Comparison of ENCODE assay signal across 1 cellular context in genomic region chr6:37713529-37714119, GRCh38.
TF ChIP-seq lines count a peak whose summit lies in the region.

No MANE protein-coding gene starts in this region.

TF ChIP-seq in K562, 482 proteins besides CTCF, POLR2A, EP300 and RAD21 (continued from another document and continues in another):
- no peak for TF ChIP-seq E4F1 (CRISPR knock-in tag; IDR thresholded peaks at IDR 0.05; ENCODE audit: borderline replicate concordance)
- no peak for TF ChIP-seq ETS1 (conservative IDR thresholded peaks at IDR 0.05; ENCODE audit: control insufficient read depth, low read depth, low read length)
- TF ChIP-seq, protein P1, sequence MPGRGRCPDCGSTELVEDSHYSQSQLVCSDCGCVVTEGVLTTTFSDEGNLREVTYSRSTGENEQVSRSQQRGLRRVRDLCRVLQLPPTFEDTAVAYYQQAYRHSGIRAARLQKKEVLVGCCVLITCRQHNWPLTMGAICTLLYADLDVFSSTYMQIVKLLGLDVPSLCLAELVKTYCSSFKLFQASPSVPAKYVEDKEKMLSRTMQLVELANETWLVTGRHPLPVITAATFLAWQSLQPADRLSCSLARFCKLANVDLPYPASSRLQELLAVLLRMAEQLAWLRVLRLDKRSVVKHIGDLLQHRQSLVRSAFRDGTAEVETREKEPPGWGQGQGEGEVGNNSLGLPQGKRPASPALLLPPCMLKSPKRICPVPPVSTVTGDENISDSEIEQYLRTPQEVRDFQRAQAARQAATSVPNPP (IDR thresholded peaks at IDR 0.05; ENCODE audit: borderline replicate concordance, insufficient read depth, insufficient read length), result no peak
- no peak for TF ChIP-seq CEBPG (CRISPR knock-in tag; IDR thresholded peaks at IDR 0.05)
- TF ChIP-seq CEBPG (tag; conservative IDR thresholded peaks at IDR 0.05 in 1 of 2, IDR thresholded peaks at IDR 0.05 in 1 of 2), result peak in 1 of 2 experiments; percentile 48; a peak in 1 of 4 replicates
- TF ChIP-seq SP2 (IDR thresholded peaks at IDR 0.05; ENCODE audit: extremely low read depth, low read depth, low read length, poor library complexity, severe bottlenecking), result no peak
- TF ChIP-seq ZNF707 (CRISPR knock-in tag; conservative IDR thresholded peaks at IDR 0.05), result no peak
- TF ChIP-seq KDM4B (IDR thresholded peaks at IDR 0.05; ENCODE audit: borderline replicate concordance in 2 of 2, low read depth in 1 of 2), result no peak
- no peak for TF ChIP-seq RBM39 (optimal IDR thresholded peaks at IDR 0.05; ENCODE audit: low read depth, low read length)
- TF ChIP-seq SOX6 (IDR thresholded peaks at IDR 0.05), result peak; percentile 57
- TF ChIP-seq NFIC (IDR thresholded peaks at IDR 0.05), result 0 out of 2 replicates have a peak, but pooled peaks have one; percentile 17
- no peak for TF ChIP-seq HCFC1 (IDR thresholded peaks at IDR 0.05; ENCODE audit: low read depth, low read length)
- peak; percentile 60; the same call in 1 of the 2 replicates for TF ChIP-seq ZNF511 (CRISPR knock-in tag; IDR thresholded peaks at IDR 0.05)
- no peak for TF ChIP-seq ELF4 (CRISPR knock-in tag; IDR thresholded peaks at IDR 0.05)
- TF ChIP-seq LCOR (CRISPR knock-in tag; IDR thresholded peaks at IDR 0.05), result no peak
- 0 out of 2 replicates have a peak, but pooled peaks have one; percentile 60 for TF ChIP-seq JUN (IDR thresholded peaks at IDR 0.05; ENCODE audit: borderline replicate concordance, low read depth, low read length)
- no peak for TF ChIP-seq JUN (CRISPR knock-in tag; IDR thresholded peaks at IDR 0.05; ENCODE audit: borderline replicate concordance)
- TF ChIP-seq, protein P2, sequence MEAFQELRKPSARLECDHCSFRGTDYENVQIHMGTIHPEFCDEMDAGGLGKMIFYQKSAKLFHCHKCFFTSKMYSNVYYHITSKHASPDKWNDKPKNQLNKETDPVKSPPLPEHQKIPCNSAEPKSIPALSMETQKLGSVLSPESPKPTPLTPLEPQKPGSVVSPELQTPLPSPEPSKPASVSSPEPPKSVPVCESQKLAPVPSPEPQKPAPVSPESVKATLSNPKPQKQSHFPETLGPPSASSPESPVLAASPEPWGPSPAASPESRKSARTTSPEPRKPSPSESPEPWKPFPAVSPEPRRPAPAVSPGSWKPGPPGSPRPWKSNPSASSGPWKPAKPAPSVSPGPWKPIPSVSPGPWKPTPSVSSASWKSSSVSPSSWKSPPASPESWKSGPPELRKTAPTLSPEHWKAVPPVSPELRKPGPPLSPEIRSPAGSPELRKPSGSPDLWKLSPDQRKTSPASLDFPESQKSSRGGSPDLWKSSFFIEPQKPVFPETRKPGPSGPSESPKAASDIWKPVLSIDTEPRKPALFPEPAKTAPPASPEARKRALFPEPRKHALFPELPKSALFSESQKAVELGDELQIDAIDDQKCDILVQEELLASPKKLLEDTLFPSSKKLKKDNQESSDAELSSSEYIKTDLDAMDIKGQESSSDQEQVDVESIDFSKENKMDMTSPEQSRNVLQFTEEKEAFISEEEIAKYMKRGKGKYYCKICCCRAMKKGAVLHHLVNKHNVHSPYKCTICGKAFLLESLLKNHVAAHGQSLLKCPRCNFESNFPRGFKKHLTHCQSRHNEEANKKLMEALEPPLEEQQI (IDR thresholded peaks at IDR 0.05), result 0 out of 2 replicates have a peak, but pooled peaks have one; percentile 23
- no peak for TF ChIP-seq TFE3 (CRISPR knock-in tag; IDR thresholded peaks at IDR 0.05)
- TF ChIP-seq PHF20 (IDR thresholded peaks at IDR 0.05; ENCODE audit: partially characterized antibody), result no peak
- TF ChIP-seq, protein P3, sequence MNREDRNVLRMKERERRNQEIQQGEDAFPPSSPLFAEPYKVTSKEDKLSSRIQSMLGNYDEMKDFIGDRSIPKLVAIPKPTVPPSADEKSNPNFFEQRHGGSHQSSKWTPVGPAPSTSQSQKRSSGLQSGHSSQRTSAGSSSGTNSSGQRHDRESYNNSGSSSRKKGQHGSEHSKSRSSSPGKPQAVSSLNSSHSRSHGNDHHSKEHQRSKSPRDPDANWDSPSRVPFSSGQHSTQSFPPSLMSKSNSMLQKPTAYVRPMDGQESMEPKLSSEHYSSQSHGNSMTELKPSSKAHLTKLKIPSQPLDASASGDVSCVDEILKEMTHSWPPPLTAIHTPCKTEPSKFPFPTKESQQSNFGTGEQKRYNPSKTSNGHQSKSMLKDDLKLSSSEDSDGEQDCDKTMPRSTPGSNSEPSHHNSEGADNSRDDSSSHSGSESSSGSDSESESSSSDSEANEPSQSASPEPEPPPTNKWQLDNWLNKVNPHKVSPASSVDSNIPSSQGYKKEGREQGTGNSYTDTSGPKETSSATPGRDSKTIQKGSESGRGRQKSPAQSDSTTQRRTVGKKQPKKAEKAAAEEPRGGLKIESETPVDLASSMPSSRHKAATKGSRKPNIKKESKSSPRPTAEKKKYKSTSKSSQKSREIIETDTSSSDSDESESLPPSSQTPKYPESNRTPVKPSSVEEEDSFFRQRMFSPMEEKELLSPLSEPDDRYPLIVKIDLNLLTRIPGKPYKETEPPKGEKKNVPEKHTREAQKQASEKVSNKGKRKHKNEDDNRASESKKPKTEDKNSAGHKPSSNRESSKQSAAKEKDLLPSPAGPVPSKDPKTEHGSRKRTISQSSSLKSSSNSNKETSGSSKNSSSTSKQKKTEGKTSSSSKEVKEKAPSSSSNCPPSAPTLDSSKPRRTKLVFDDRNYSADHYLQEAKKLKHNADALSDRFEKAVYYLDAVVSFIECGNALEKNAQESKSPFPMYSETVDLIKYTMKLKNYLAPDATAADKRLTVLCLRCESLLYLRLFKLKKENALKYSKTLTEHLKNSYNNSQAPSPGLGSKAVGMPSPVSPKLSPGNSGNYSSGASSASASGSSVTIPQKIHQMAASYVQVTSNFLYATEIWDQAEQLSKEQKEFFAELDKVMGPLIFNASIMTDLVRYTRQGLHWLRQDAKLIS (CRISPR knock-in tag; IDR thresholded peaks at IDR 0.05), result no peak
- TF ChIP-seq ZNF184 (CRISPR knock-in tag; IDR thresholded peaks at IDR 0.05), result no peak
- no peak for TF ChIP-seq CREM (IDR thresholded peaks at IDR 0.05; ENCODE audit: low read depth)
- TF ChIP-seq ATF3 (IDR thresholded peaks at IDR 0.05), result peak; percentile 82
- no peak for TF ChIP-seq ATF3 (CRISPR knock-in tag; conservative IDR thresholded peaks at IDR 0.05)
- TF ChIP-seq ARID1B (IDR thresholded peaks at IDR 0.05), result peak; percentile 78
- peak; percentile 55; the same call in 1 of the 2 replicates for TF ChIP-seq DPF2 (IDR thresholded peaks at IDR 0.05)
- no peak for TF ChIP-seq PTRF (tag; IDR thresholded peaks at IDR 0.05)
- TF ChIP-seq NBN (IDR thresholded peaks at IDR 0.05; ENCODE audit: low read depth), result no peak
- TF ChIP-seq PREB (CRISPR knock-in tag; IDR thresholded peaks at IDR 0.05), result no peak
- TF ChIP-seq FOXM1 (IDR thresholded peaks at IDR 0.05; ENCODE audit: low read depth), result no peak
- TF ChIP-seq FOXM1 (CRISPR knock-in tag; IDR thresholded peaks at IDR 0.05; ENCODE audit: low read depth), result no peak
- no peak for TF ChIP-seq ZBTB7A (IDR thresholded peaks at IDR 0.05; ENCODE audit: borderline replicate concordance, control insufficient read depth, low read depth, low read length)
- no peak for TF ChIP-seq TRIM28 (IDR thresholded peaks at IDR 0.05)
- TF ChIP-seq PHTF2 (CRISPR knock-in tag; IDR thresholded peaks at IDR 0.05), result no peak
- TF ChIP-seq FOXJ2 (tag; IDR thresholded peaks at IDR 0.05), result no peak
- peak in 1 of 2 experiments; percentile 44; a peak in 1 of 4 replicates for TF ChIP-seq TBL1XR1 (IDR thresholded peaks at IDR 0.05; ENCODE audit: low read length in 2 of 2)
- no peak for TF ChIP-seq KLF16 (IDR thresholded peaks at IDR 0.05)
- TF ChIP-seq ZNF224 (CRISPR knock-in tag; IDR thresholded peaks at IDR 0.05), result no peak
- TF ChIP-seq EGR1 (conservative IDR thresholded peaks at IDR 0.05), result peak; percentile 91
- TF ChIP-seq ZNF584 (CRISPR knock-in tag; IDR thresholded peaks at IDR 0.05; ENCODE audit: low read depth), result no peak
- TF ChIP-seq, protein P4, sequence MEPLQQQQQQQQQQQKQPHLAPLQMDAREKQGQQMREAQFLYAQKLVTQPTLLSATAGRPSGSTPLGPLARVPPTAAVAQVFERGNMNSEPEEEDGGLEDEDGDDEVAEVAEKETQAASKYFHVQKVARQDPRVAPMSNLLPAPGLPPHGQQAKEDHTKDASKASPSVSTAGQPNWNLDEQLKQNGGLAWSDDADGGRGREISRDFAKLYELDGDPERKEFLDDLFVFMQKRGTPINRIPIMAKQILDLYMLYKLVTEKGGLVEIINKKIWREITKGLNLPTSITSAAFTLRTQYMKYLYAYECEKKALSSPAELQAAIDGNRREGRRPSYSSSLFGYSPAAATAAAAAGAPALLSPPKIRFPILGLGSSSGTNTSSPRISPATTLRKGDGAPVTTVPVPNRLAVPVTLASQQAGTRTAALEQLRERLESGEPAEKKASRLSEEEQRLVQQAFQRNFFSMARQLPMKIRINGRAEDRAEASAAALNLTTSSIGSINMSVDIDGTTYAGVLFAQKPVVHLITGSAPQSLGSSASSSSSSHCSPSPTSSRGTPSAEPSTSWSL (CRISPR knock-in tag; IDR thresholded peaks at IDR 0.05; ENCODE audit: borderline replicate concordance), result no peak
- no peak for TF ChIP-seq SNAPC5 (CRISPR knock-in tag; IDR thresholded peaks at IDR 0.05)
- no peak for TF ChIP-seq MBD1 (CRISPR knock-in tag; IDR thresholded peaks at IDR 0.05)
- no peak; a peak in 1 of 4 replicates for TF ChIP-seq MAZ (CRISPR knock-in tag; conservative IDR thresholded peaks at IDR 0.05 in 1 of 2, IDR thresholded peaks at IDR 0.05 in 1 of 2)
- TF ChIP-seq HDAC2 (IDR thresholded peaks at IDR 0.05), result peak; percentile 35; the same call in 1 of the 2 replicates
- peak; percentile 69; the same call in 1 of the 2 replicates for TF ChIP-seq MTA3 (IDR thresholded peaks at IDR 0.05; ENCODE audit: borderline replicate concordance)
